Comparison of ENCODE assay signal across 21 cellular contexts in genomic region chr2:227222292-227222691, GRCh38. TPM values are rescaled to one million over a fixed set of nuclear protein-coding genes. Genes with fewer than 3 reads are reported as not detected.
"Had no signal": no experiment of that assay in that cellular context is flagged by ENCODE, and none has a peak within 500 bp of the region (broad histone marks: within the 10 kb centered on the region; RNA-seq: fewer than 3 reads in every experiment).

No MANE protein-coding gene starts in this region.

- H3K4me3 ChIP-seq: coronary artery, heart left ventricle, psoas muscle, right lobe of liver, testis, transverse colon had no signal

- H3K27me3 ChIP-seq: heart left ventricle, right lobe of liver, testis, transverse colon had no signal

- H3K36me3 Mint-ChIP-seq: naive thymus-derived CD4-positive, alpha-beta T cell; stimulated activated effector memory CD8-positive, alpha-beta T cell treated with anti-CD3 and anti-CD28 coated beads, Interleukin-12 subunit alpha, Interleukin-12 subunit beta, amount 100 ng/mL, for 72 hours had no signal

- H3K4me1 Mint-ChIP-seq: naive thymus-derived CD4-positive, alpha-beta T cell; nephron progenitor cell; stimulated activated effector memory CD8-positive, alpha-beta T cell treated with anti-CD3 and anti-CD28 coated beads, Interleukin-12 subunit alpha, Interleukin-12 subunit beta, amount 100 ng/mL, for 72 hours had no signal

- H3K36me3 ChIP-seq: heart left ventricle, right lobe of liver, transverse colon had no signal

- H3K4me1 ChIP-seq: heart left ventricle, right lobe of liver, testis, transverse colon had no signal

- H3K9me3 Mint-ChIP-seq: nephron progenitor cell; stimulated activated effector memory CD8-positive, alpha-beta T cell treated with anti-CD3 and anti-CD28 coated beads, Interleukin-12 subunit alpha, Interleukin-12 subunit beta, amount 100 ng/mL, for 72 hours; stimulated activated naive CD8-positive, alpha-beta T cell treated with anti-CD3 and anti-CD28 coated beads, Interleukin-15, Interleukin-2, amounts not matched to agents 100 ng/mL and 50 ng/mL, for 24 hours had no signal

- ATAC-seq: heart left ventricle; naive thymus-derived CD4-positive, alpha-beta T cell; psoas muscle; right lobe of liver; stimulated activated effector memory CD8-positive, alpha-beta T cell treated with anti-CD3 and anti-CD28 coated beads, Interleukin-12 subunit alpha, Interleukin-12 subunit beta, amount 100 ng/mL, for 72 hours had no signal

- H3K9me3 ChIP-seq: heart left ventricle, psoas muscle, right lobe of liver, testis, transverse colon had no signal

- DNase-seq: effector CD4-positive, alpha-beta T cell; endodermal cell; heart left ventricle; hippocampal formation; kidney glomerular epithelial cell; naive thymus-derived CD4-positive, alpha-beta T cell; nephron progenitor cell; psoas muscle; retina; right lobe of liver; stimulated activated CD4-positive, alpha-beta T cell treated with anti-CD3 and anti-CD28 coated beads, Interleukin-4, amount 100 ng/mL, for 1 hour; stimulated activated CD8-positive, alpha-beta memory T cell treated with anti-CD3 and anti-CD28 coated beads, Interleukin-4, amount 100 ng/mL, for 48 hours; testis; transverse colon had no signal

- H3K27ac Mint-ChIP-seq: endodermal cell; naive thymus-derived CD4-positive, alpha-beta T cell; nephron progenitor cell; stimulated activated effector memory CD8-positive, alpha-beta T cell treated with anti-CD3 and anti-CD28 coated beads, Interleukin-12 subunit alpha, Interleukin-12 subunit beta, amount 100 ng/mL, for 72 hours; stimulated activated naive CD8-positive, alpha-beta T cell treated with anti-CD3 and anti-CD28 coated beads, Interleukin-15, Interleukin-2, amounts not matched to agents 100 ng/mL and 50 ng/mL, for 24 hours had no signal

- H3K4me3 Mint-ChIP-seq: endodermal cell; naive thymus-derived CD4-positive, alpha-beta T cell; nephron progenitor cell; stimulated activated effector memory CD8-positive, alpha-beta T cell treated with anti-CD3 and anti-CD28 coated beads, Interleukin-12 subunit alpha, Interleukin-12 subunit beta, amount 100 ng/mL, for 72 hours; stimulated activated naive CD8-positive, alpha-beta T cell treated with anti-CD3 and anti-CD28 coated beads, Interleukin-15, Interleukin-2, amounts not matched to agents 100 ng/mL and 50 ng/mL, for 24 hours had no signal

- H3K27ac ChIP-seq: coronary artery, heart left ventricle, psoas muscle, right lobe of liver, testis, transverse colon had no signal

RNA-seq across cellular contexts. Expression of gene COL4A3, which starts 57.9 kb away (rescaled TPM):
- total RNA-seq: dermis microvascular lymphatic vessel endothelial cell, endothelial cell of umbilical vein, glomerular endothelial cell, lung microvascular endothelial cell had no signal
- polyA plus RNA-seq: endothelial cell of umbilical vein; naive thymus-derived CD4-positive, alpha-beta T cell had no signal

RNA-seq across cellular contexts. Expression of gene COL4A4, which starts 58.3 kb away (rescaled TPM):
- total RNA-seq: dermis microvascular lymphatic vessel endothelial cell, endothelial cell of umbilical vein, lung microvascular endothelial cell had no signal
- polyA plus RNA-seq: endothelial cell of umbilical vein had no signal
